ENCODE assay signal across 8 cellular contexts in the genomic region with DNA sequence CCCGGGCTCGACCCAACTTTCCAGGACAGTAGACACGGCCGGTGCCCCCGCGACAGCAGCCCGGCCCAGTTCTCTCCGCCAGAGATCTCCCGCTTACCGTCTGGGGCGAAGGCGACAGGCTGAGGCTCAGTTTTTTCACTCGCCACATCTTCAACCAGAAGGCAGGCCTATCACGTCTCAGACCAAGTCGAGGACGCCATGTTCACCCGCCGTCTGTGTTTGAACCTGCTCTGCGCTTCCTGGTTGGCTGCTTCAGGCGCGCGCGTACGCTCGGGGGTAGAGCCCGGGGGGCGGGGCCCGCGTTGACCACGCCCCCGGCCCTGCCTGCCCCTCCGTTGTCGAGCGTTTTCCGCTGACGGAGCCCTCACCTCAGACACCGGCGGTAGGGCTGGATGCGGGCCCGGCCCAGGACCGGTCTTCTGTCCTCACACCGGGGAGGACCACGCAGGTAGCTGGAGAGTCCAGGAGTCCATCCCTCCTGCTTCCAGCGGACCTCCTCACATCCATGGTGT. TPM values are rescaled to one million over a fixed set of nuclear protein-coding genes. Genes with fewer than 3 reads are reported as not detected.
DNase-seq lines count a peak whose midpoint lies in the region; ATAC-seq, FAIRE-seq and TF ChIP-seq lines count a peak whose summit lies in the region.

A gene with protein sequence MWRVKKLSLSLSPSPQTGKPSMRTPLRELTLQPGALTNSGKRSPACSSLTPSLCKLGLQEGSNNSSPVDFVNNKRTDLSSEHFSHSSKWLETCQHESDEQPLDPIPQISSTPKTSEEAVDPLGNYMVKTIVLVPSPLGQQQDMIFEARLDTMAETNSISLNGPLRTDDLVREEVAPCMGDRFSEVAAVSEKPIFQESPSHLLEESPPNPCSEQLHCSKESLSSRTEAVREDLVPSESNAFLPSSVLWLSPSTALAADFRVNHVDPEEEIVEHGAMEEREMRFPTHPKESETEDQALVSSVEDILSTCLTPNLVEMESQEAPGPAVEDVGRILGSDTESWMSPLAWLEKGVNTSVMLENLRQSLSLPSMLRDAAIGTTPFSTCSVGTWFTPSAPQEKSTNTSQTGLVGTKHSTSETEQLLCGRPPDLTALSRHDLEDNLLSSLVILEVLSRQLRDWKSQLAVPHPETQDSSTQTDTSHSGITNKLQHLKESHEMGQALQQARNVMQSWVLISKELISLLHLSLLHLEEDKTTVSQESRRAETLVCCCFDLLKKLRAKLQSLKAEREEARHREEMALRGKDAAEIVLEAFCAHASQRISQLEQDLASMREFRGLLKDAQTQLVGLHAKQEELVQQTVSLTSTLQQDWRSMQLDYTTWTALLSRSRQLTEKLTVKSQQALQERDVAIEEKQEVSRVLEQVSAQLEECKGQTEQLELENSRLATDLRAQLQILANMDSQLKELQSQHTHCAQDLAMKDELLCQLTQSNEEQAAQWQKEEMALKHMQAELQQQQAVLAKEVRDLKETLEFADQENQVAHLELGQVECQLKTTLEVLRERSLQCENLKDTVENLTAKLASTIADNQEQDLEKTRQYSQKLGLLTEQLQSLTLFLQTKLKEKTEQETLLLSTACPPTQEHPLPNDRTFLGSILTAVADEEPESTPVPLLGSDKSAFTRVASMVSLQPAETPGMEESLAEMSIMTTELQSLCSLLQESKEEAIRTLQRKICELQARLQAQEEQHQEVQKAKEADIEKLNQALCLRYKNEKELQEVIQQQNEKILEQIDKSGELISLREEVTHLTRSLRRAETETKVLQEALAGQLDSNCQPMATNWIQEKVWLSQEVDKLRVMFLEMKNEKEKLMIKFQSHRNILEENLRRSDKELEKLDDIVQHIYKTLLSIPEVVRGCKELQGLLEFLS (minus strand): TSS at position 227 of the 512 bp plus-strand sequence. CDS start 79 bp downstream, at position 148.

- H3K4me1 ChIP-seq in HepG2 (ENCODE audit: insufficient read depth, low read length) = peaks cover 17% of the 10 kb centered on the region

- TF ChIP-seq RAD21 in HepG2 (CRISPR knock-in tag; IDR thresholded peaks at IDR 0.05) = no peak

- TF ChIP-seq EP300 in HepG2 (IDR thresholded peaks at IDR 0.05; ENCODE audit: low read depth in 2 of 2, low read length in 2 of 2) = no peak
- TF ChIP-seq EP300 in HepG2 (CRISPR knock-in tag; IDR thresholded peaks at IDR 0.05; ENCODE audit: borderline replicate concordance) = no peak

- TF ChIP-seq POLR2A in HepG2 (IDR thresholded peaks at IDR 0.05; ENCODE audit: insufficient read depth in 1 of 2, low read depth in 2 of 2, low read length in 2 of 2) = peak; percentile 78 to 83

- no TSS peak for BruUV-seq in HepG2 (replicated peaks; lab: Mats Ljungman, UMichigan)

- H3K36me3 Mint-ChIP-seq in CD14-positive monocyte = peaks cover 4 to 7% of the 10 kb centered on the region in 2 donors

- peak within 1 kb of the TSS; percentile 96 to 99 (median 97) for H3K27ac Mint-ChIP-seq in CD14-positive monocyte

- ATAC-seq in GM19397 (IDR thresholded peaks at IDR 0.05; ENCODE audit: unreplicated experiment) (peak; percentile 88), HG03565 (IDR thresholded peaks at IDR 0.05; ENCODE audit: unreplicated experiment) (peak; percentile 73), HepG2 (peak; percentile 90)

- H3K4me2 ChIP-seq in HepG2 (ENCODE audit: low read depth, low read length) = peak within 1 kb of the TSS; percentile 98

- H3K27me3 Mint-ChIP-seq in CD14-positive monocyte (ENCODE audit: low read depth in 3 of 3) = peaks cover 0 to 3% (median 0%) of the 10 kb centered on the region in 3 donors

- H3K27me3 ChIP-seq in HepG2 (ENCODE audit: control insufficient read depth in 1 of 2, insufficient read depth in 2 of 2, low read length in 2 of 2) = no peaks in the 10 kb centered on the region; a peak in 1 of 5 replicates

- intact Hi-C loops in CD14-positive monocyte (cut with micrococcal nuclease) (loop anchor here in 1 of 2 donors (1.0 kb wide), 1 partner anchor 28 kb away; a partner anchor contains a TSS), HepG2 (cut with micrococcal nuclease; ENCODE audit: unreplicated experiment) (loop anchor here (1.0 kb wide), 1 partner anchor 23 kb away; a partner anchor contains a TSS)

- peak within 1 kb of the TSS; percentile 88 for H3K9ac ChIP-seq in HepG2 (ENCODE audit: insufficient read depth, low read depth, low read length)

- H3K4me3 ChIP-seq in HepG2 (replicated peaks in 1 of 3; ENCODE audit: insufficient read depth in 1 of 3, low read depth in 2 of 3, low read length in 3 of 3) = peak within 1 kb of the TSS; percentile 87 to 95 (median 95)

- peak within 1 kb of the TSS; percentile 91 to 94 for H3K4me3 Mint-ChIP-seq in CD14-positive monocyte

- no peaks in the 10 kb centered on the region for H3K36me3 ChIP-seq in HepG2 (replicated peaks in 1 of 2; ENCODE audit: control insufficient read depth in 1 of 2, insufficient read depth in 2 of 2, low read length in 2 of 2)

- no peaks in the 10 kb centered on the region for H4K20me1 ChIP-seq in HepG2 (ENCODE audit: insufficient read depth, low read length)

- H3K4me1 Mint-ChIP-seq in CD14-positive monocyte = peaks cover 26% of the 10 kb centered on the region

- peak within 1 kb of the TSS; percentile 80 for H3K27ac ChIP-seq in HepG2 (ENCODE audit: extremely low read length, insufficient read depth, low read length)

- peaks cover 0 to 2% (median 0%) of the 10 kb centered on the region in 7 donors for H3K9me3 Mint-ChIP-seq in CD14-positive monocyte

- peak within 1 kb of the TSS; percentile 78 for H2AFZ ChIP-seq in HepG2 (ENCODE audit: low read length)

- H3K79me2 ChIP-seq in HepG2 (ENCODE audit: insufficient read depth, low read length) = peaks cover 14% of the 10 kb centered on the region

- in situ Hi-C loops in HepG2 (cut with HindIII; ENCODE audit: extremely low pct_ligation_motif_present, low pct_unique_long_range_greater_than_20kb) = no loop called here

- DNase-seq in CD14-positive monocyte (ENCODE audit: low spot score) (peak; percentile 92), NCI-H774 (lab: John Stamatoyannopoulos, UW) (peak; percentile 97), dermis microvascular lymphatic vessel endothelial cell (ENCODE audit: low read depth in 2 of 2) (peak; percentile 80 to 95), HepG2 (ENCODE audit: low spot score) (peak; percentile 89)
- peak; percentile 92 to 94 for DNase-seq in activated CD4-positive, alpha-beta T cell treated with anti-CD3 and anti-CD28 coated beads, Interleukin-2, amount 50 U/mL, for 48 hours
- DNase-seq in stimulated activated CD4-positive, alpha-beta T cell treated with anti-CD3 and anti-CD28 coated beads, Interleukin-2, amount 100 ng/mL, for 48 hours = peak; percentile 91 to 93

- WGBS in HepG2 (ENCODE audit: low lambda C conversion rate) = 0% methylated on average over 6 of the region's 44 CpGs

- POLR2A ChIA-PET in HepG2 (lab: Yijun Ruan, JAX) = interaction anchor here (1.0 to 1.4 kb wide), 7 partner anchors 12 to 241 kb away, joined by 3 to 7 read pairs (median 5); a partner anchor contains a TSS

- TF ChIP-seq CTCF in CD14-positive monocyte (IDR thresholded peaks at IDR 0.05) (no peak), HepG2 (CRISPR knock-in tag; IDR thresholded peaks at IDR 0.05) (no peak)

- CTCF ChIA-PET in HepG2 (lab: Yijun Ruan, JAX; ENCODE audit: low intra/inter-chr PET ratio, low total read pairs) = no interaction called here

- H3K9me3 ChIP-seq in HepG2 (ENCODE audit: low read length) = no peaks in the 10 kb centered on the region

- peak; percentile 39 for FAIRE-seq in HepG2 (lab: Jason Lieb, UNC)

TF ChIP-seq in HepG2, 621 proteins besides CTCF, POLR2A, EP300 and RAD21 (continues in another document):
- TF ChIP-seq NCOA2 (CRISPR knock-in tag; IDR thresholded peaks at IDR 0.05) = no peak
- peak; percentile 57 for TF ChIP-seq TBX2 (CRISPR knock-in tag; IDR thresholded peaks at IDR 0.05; ENCODE audit: borderline replicate concordance)
- TF ChIP-seq ZNF567 (CRISPR knock-in tag; IDR thresholded peaks at IDR 0.05; ENCODE audit: borderline replicate concordance) = no peak
- 0 out of 2 replicates have a peak, but pooled peaks have one; percentile 6 for TF ChIP-seq ZNF768 (CRISPR knock-in tag; IDR thresholded peaks at IDR 0.05)
- TF ChIP-seq NCOA1 (CRISPR knock-in tag; IDR thresholded peaks at IDR 0.05) = no peak
- no peak; the same call in 1 of the 2 replicates for TF ChIP-seq EED (CRISPR knock-in tag; IDR thresholded peaks at IDR 0.05)
- no peak for TF ChIP-seq ZNF674 (CRISPR knock-in tag; IDR thresholded peaks at IDR 0.05; ENCODE audit: low read depth)
- peak in 1 of 2 experiments; percentile 24; a peak in 1 of 4 replicates for TF ChIP-seq KLF16 (CRISPR knock-in tag; IDR thresholded peaks at IDR 0.05)
- TF ChIP-seq PITX1 (CRISPR knock-in tag; IDR thresholded peaks at IDR 0.05) = no peak

RNA-seq across cellular contexts. Expression of the gene that starts here (rescaled TPM):
- polyA plus RNA-seq in CD14-positive monocyte (not detected), HepG2 (2011; rRNA removed) (28.2 and 41.4 TPM in 2 replicates)
- total RNA-seq in dermis microvascular lymphatic vessel endothelial cell (10.9 and 22.2 TPM in 2 replicates), HepG2 (2016; rRNA removed; fragmentation: Illumina TruSeq; extraction: Trizol) (98.0 and 105 TPM in 2 replicates)
- total RNA-seq in HepG2 (2016; cell fraction: cytosol; rRNA removed; fragmentation: Illumina TruSeq; extraction: Trizol; ENCODE audit: low read depth) = 14.6 and 16.2 TPM in 2 replicates
- total RNA-seq in HepG2 (2016; cell fraction: insoluble cytoplasmic fraction; rRNA removed; fragmentation: Illumina TruSeq; extraction: Trizol) = 98.5 and 112 TPM in 2 replicates
- total RNA-seq in HepG2 (2016; cell fraction: membrane; rRNA removed; fragmentation: Illumina TruSeq; extraction: Trizol) = 35.4 and 39.1 TPM in 2 replicates
- 89.1 and 95.8 TPM in 2 replicates for total RNA-seq in HepG2 (2016; cell fraction: nucleus; rRNA removed; fragmentation: Illumina TruSeq; extraction: Trizol)
- 22.7 and 32.5 TPM in 2 replicates for polyA plus RNA-seq in HepG2 (2011; cell fraction: cytosol; rRNA removed)
- 69.4 and 110 TPM in 2 replicates for polyA plus RNA-seq in HepG2 (2011; cell fraction: nucleus; rRNA removed)
- polyA plus RNA-seq in HepG2 (2012) = 16.1 and 27.4 TPM in 2 replicates
- 9.9 and 10.2 TPM in 2 replicates for polyA plus RNA-seq in HepG2 (2016; cell fraction: cytosol; fragmentation: Illumina TruSeq; extraction: Trizol; ENCODE audit: low read depth)
- 92.8 and 96.1 TPM in 2 replicates for polyA plus RNA-seq in HepG2 (2016; cell fraction: insoluble cytoplasmic fraction; fragmentation: Illumina TruSeq; extraction: Trizol; ENCODE audit: low read depth)
- 20.0 and 23.8 TPM in 2 replicates for polyA plus RNA-seq in HepG2 (2016; cell fraction: membrane; fragmentation: Illumina TruSeq; extraction: Trizol; ENCODE audit: low read depth)
- 145 and 148 TPM in 2 replicates for polyA plus RNA-seq in HepG2 (2016; cell fraction: nucleus; fragmentation: Illumina TruSeq; extraction: Trizol; ENCODE audit: insufficient read depth, low read depth)
- polyA minus RNA-seq in HepG2 (2011; rRNA and poly(A)+ RNA removed; ENCODE audit: low replicate concordance) = 67.2 and 287 TPM in 2 replicates
- polyA minus RNA-seq in HepG2 (2011; cell fraction: cytosol; rRNA and poly(A)+ RNA removed) = 18.6 and 22.3 TPM in 2 replicates
- 59.9 and 64.0 TPM in 2 replicates for polyA minus RNA-seq in HepG2 (2011; cell fraction: nucleus; rRNA and poly(A)+ RNA removed)

Comparison
In these comparisons a context has a peak if more than half of its experiments do, and no peak if none do; other contexts are left out.
1. Peak in every context shown above with its lines: DNase-seq, ATAC-seq, H3K4me3 ChIP-seq and H3K27ac ChIP-seq.
2. RNA of the gene that starts here (polyA plus RNA-seq): 9.9 to 148 TPM in HepG2; not detected in CD14-positive monocyte; every median in the first group is over 10 times any median in the second.
3. Peak in DNase-seq in CD14-positive monocyte; RNA of the gene not detected or under 1 TPM.